In genomic region chr10:113214331-113214730, GRCh38 we compare ENCODE assay signal across 26 cellular contexts.
DNase-seq lines count a peak whose midpoint lies in the region; ATAC-seq and TF ChIP-seq lines count a peak whose summit lies in the region.
"Had no signal": no experiment of that assay in that cellular context is flagged by ENCODE, and none has a peak within 500 bp of the region (broad histone marks: within the 10 kb centered on the region; RNA-seq: fewer than 3 reads in every experiment).

No MANE protein-coding gene starts in this region.

- no peak overlapping the region for H2BK120ac ChIP-seq in H9 (ENCODE audit: low read depth, low read length, poor library complexity, severe bottlenecking)

- H4K5ac ChIP-seq in H9 (ENCODE audit: insufficient read length, low read depth, low read length) = no peak overlapping the region

- H3K56ac ChIP-seq in H9 (ENCODE audit: insufficient read length, low read depth, low read length) = no peak overlapping the region

- H3K9me3 ChIP-seq in BE2C (no peaks in the 10 kb centered on the region; the same call in none of the 2 replicates), H9 (ENCODE audit: control insufficient read depth, low read depth, low read length) (no peaks in the 10 kb centered on the region)

- H2BK5ac ChIP-seq in H9 (ENCODE audit: insufficient read length, low read length) = no peak overlapping the region

- no peaks in the 10 kb centered on the region for H3K79me1 ChIP-seq in H9 (ENCODE audit: insufficient read depth, low read depth, low read length, poor library complexity, severe bottlenecking)

- in situ Hi-C loops in SK-MEL-5 (cut with HindIII; ENCODE audit: low pct_unique_long_range_greater_than_20kb, low sequenced_read_pairs) = no loop called here

- H3K18ac ChIP-seq in H9 (ENCODE audit: insufficient read length, low read depth, low read length) = no peak overlapping the region

- no peaks in the 10 kb centered on the region for H3K27me3 ChIP-seq in BE2C
- no peaks in the 10 kb centered on the region for H3K27me3 ChIP-seq in H9 (ENCODE audit: insufficient read depth, low read length)

- no CpG with 5 or more reads among the region's 4 CpGs for WGBS in H9 (ENCODE audit: extremely low coverage, insufficient read length, low lambda C conversion rate)

- no peak overlapping the region for H2BK12ac ChIP-seq in H9 (ENCODE audit: insufficient read length, low read depth, low read length)

- ATAC-seq in GM19023 (IDR thresholded peaks at IDR 0.05; ENCODE audit: unreplicated experiment) = no peak
- no peak for ATAC-seq in naive thymus-derived CD8-positive, alpha-beta T cell
- ATAC-seq: SK-N-SH treated with all-trans-retinoic acid at 6 μM for 48 hours had no signal

- no peaks in the 10 kb centered on the region for H4K20me1 ChIP-seq in H9 (ENCODE audit: control insufficient read depth, insufficient read depth, insufficient read length)

- H3K27ac Mint-ChIP-seq in H9 = 0 out of 7 replicates have a peak overlapping the region, but pooled peaks of 1 of the 3 experiments have one; percentile 84
- H3K27ac Mint-ChIP-seq in naive thymus-derived CD8-positive, alpha-beta T cell = no peak overlapping the region
- H3K27ac Mint-ChIP-seq: CD8-positive, alpha-beta memory T cell; IgD-negative memory B cell had no signal

- no peak overlapping the region for H2BK15ac ChIP-seq in H9 (ENCODE audit: low read depth, low read length)

- H2AK5ac ChIP-seq in H9 (ENCODE audit: insufficient read length, low read length) = no peak overlapping the region

- no peak overlapping the region for H3K4me2 ChIP-seq in H9 (ENCODE audit: insufficient read depth, insufficient read length, low read length)

- no peak overlapping the region for H2BK20ac ChIP-seq in H9 (ENCODE audit: low read depth, low read length, poor library complexity, severe bottlenecking)

- TF ChIP-seq CTCF in BE2C (IDR thresholded peaks at IDR 0.05; ENCODE audit: low read depth, low read length) = peak; percentile 23
- TF ChIP-seq CTCF in H9 (conservative IDR thresholded peaks at IDR 0.05) = peak; percentile 41; the same call in 2 of the 3 replicates
- TF ChIP-seq CTCF in fibroblast of villous mesenchyme (IDR thresholded peaks at IDR 0.05; ENCODE audit: insufficient read depth, low read depth, low read length) = peak; percentile 20

- no peaks in the 10 kb centered on the region for H3K27me3 Mint-ChIP-seq in H9 (ENCODE audit: low read depth)
- no peaks in the 10 kb centered on the region for H3K27me3 Mint-ChIP-seq in naive thymus-derived CD8-positive, alpha-beta T cell

- H3K14ac ChIP-seq in H9 (ENCODE audit: insufficient read depth, low read length) = no peak overlapping the region

- no peak overlapping the region for H4K91ac ChIP-seq in H9 (ENCODE audit: insufficient read length, low read depth, low read length)

- H3K9me3 Mint-ChIP-seq in H9 = peaks cover 0 to 2% of the 10 kb centered on the region in 2 experiments; a peak in 2 of 5 replicates
- H3K9me3 Mint-ChIP-seq in naive thymus-derived CD8-positive, alpha-beta T cell = peaks cover under 1 to 9% (median 5%) of the 10 kb centered on the region in 9 donors

- H4K8ac ChIP-seq in H9 (replicated peaks; ENCODE audit: insufficient read length, low read depth, low read length) = no peak overlapping the region

- H3K4ac ChIP-seq in H9 (ENCODE audit: low read depth, low read length) = no peak overlapping the region

- no peak overlapping the region for H3K23ac ChIP-seq in H9 (ENCODE audit: insufficient read length, low read depth, low read length)

- H3K36me3 ChIP-seq in BE2C = no peaks in the 10 kb centered on the region

- H3K4me1 ChIP-seq in BE2C (no peaks in the 10 kb centered on the region), H9 (ENCODE audit: insufficient read depth, low read length) (no peaks in the 10 kb centered on the region)

- H3K4me1 Mint-ChIP-seq in H9 = peaks cover 2 to 5% of the 10 kb centered on the region in 2 experiments; a peak in 2 of 4 replicates
- peaks cover 0 to 4% (median 0%) of the 10 kb centered on the region in 4 donors for H3K4me1 Mint-ChIP-seq in naive thymus-derived CD8-positive, alpha-beta T cell
- H3K4me1 Mint-ChIP-seq: CD8-positive, alpha-beta memory T cell; IgD-negative memory B cell had no signal

- H3K27ac ChIP-seq in H9 (ENCODE audit: insufficient read length, low read depth, low read length) = no peak overlapping the region

- no peak overlapping the region for H3K4me3 Mint-ChIP-seq in H9
- no peak overlapping the region for H3K4me3 Mint-ChIP-seq in naive thymus-derived CD8-positive, alpha-beta T cell
- H3K4me3 Mint-ChIP-seq: CD8-positive, alpha-beta memory T cell; IgD-negative memory B cell had no signal

- POLR2A ChIA-PET in naive thymus-derived CD8-positive, alpha-beta T cell (lab: Charles Lee) = no interaction called here

- H3K79me2 ChIP-seq in H9 (ENCODE audit: insufficient read depth, low read length) = no peaks in the 10 kb centered on the region

- H3K4me3 ChIP-seq in BE2C (ENCODE audit: low read depth, low read length) = no peak overlapping the region
- H3K4me3 ChIP-seq in fibroblast of villous mesenchyme (ENCODE audit: low read depth, low read length) = no peak overlapping the region

- H3K9ac ChIP-seq in H9 (ENCODE audit: extremely low read depth, insufficient read length, low read length) = no peak overlapping the region

- H3T11ph ChIP-seq in H9 (ENCODE audit: low read length) = no peak overlapping the region

- H2AFZ ChIP-seq in H9 (ENCODE audit: low read length) = peak overlapping the region; percentile 40

- H3K36me3 Mint-ChIP-seq in H9 (ENCODE audit: insufficient read depth in 1 of 3, low read depth in 3 of 3) = peaks cover 0 to 6% (median 0%) of the 10 kb centered on the region in 3 experiments; a peak in 1 of 7 replicates
- H3K36me3 Mint-ChIP-seq in naive thymus-derived CD8-positive, alpha-beta T cell = peaks cover 0 to 7% (median 0%) of the 10 kb centered on the region in 3 donors
- H3K36me3 Mint-ChIP-seq: IgD-negative memory B cell had no signal

- no peak for DNase-seq in BE2C
- no peak for DNase-seq in H9
- DNase-seq in SK-MEL-5 (ENCODE audit: low read depth, low spot score) = peak; percentile 9
- peak; percentile 3 for DNase-seq in fibroblast of villous mesenchyme (ENCODE audit: low read depth)
- DNase-seq in Ammon's horn (ENCODE audit: low spot score) = no peak
- DNase-seq in activated CD8-positive, alpha-beta memory T cell treated with anti-CD3 and anti-CD28 coated beads, Interleukin-2, amount 50 U/mL, for 4 hours = no peak
- DNase-seq in naive thymus-derived CD8-positive, alpha-beta T cell = no peak
- DNase-seq: ACHN; C1 segment of cervical spinal cord; CD8-positive, alpha-beta memory T cell; DMS53; EL; GOT3; NCI-H1092; NCI-H1436; NCI-H187 treated with DMSO at 0.1 percent for 48 hours; NCI-H2107; NCI-H446 treated with DMSO at 0.1 percent for 48 hours; NCI-H526 treated with DMSO at 0.1 percent for 48 hours; OCI-M1; RPMI8226; SHP77; T-helper 1 cell had no signal

- no peaks in the 10 kb centered on the region for H3K23me2 ChIP-seq in H9 (ENCODE audit: insufficient read length, low read depth, low read length, poor library complexity, severe bottlenecking)

Comparison
In these comparisons a context has a peak if more than half of its experiments do, and no peak if none do; other contexts are left out.
1. DNase-seq: peak in SK-MEL-5 (single experiment) and fibroblast of villous mesenchyme (single experiment); none in BE2C (single experiment), H9 (single experiment), Ammon's horn (single experiment), activated CD8-positive, alpha-beta memory T cell treated with anti-CD3 and anti-CD28 coated beads, Interleukin-2, amount 50 U/mL, for 4 hours (single experiment) and naive thymus-derived CD8-positive, alpha-beta T cell (0 of 10).
2. Peak in every context shown above with its lines, with median percentiles within 50 percentile points of each other: CTCF ChIP-seq.